In the genomic region with DNA sequence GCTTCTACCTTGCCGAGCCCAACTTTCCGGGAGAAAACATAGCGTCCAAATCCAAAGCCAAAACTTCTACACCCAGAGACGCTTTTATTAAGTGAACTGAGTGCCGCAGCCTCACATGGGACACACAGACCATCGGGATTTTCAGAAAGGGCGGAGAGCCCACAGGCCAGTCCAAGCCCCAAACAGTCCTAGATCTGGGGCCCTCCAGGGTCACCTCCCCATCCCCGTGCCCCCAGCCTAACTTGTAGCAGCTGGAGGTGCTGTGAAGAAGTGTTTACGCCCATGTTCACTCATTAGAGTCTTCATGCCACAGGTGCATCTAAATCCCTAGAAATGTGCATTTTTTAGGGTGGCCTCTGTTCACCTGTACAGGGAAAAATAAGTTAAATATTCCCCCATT, we compare ENCODE assay signal across 18 cellular contexts. TPM values are rescaled to one million over a fixed set of nuclear protein-coding genes. Genes with fewer than 3 reads are reported as not detected.
"Had no signal": no experiment of that assay in that cellular context is flagged by ENCODE, and none has a peak within 500 bp of the region (broad histone marks: within the 10 kb centered on the region; RNA-seq: fewer than 3 reads in every experiment).

No MANE protein-coding gene starts in this region.

- DNase-seq: effector memory CD8-positive, alpha-beta T cell; esophagus squamous epithelium; foreskin fibroblast; head of caudate nucleus; left colon; mammary epithelial cell; naive thymus-derived CD4-positive, alpha-beta T cell; small intestine; stimulated activated CD4-positive, alpha-beta T cell treated with anti-CD3 and anti-CD28 coated beads, Interleukin-12 subunit alpha, Interleukin-12 subunit beta, amount 100 ng/mL, for 4 hours; stimulated activated naive CD8-positive, alpha-beta T cell treated with anti-CD3 and anti-CD28 coated beads, Interleukin-15, Interleukin-2, amounts not matched to agents 100 U/mL and 50 U/mL, for 24 hours; upper lobe of left lung; uterus had no signal

- ATAC-seq: effector memory CD8-positive, alpha-beta T cell; left colon; naive thymus-derived CD4-positive, alpha-beta T cell; right cardiac atrium; stimulated activated naive CD8-positive, alpha-beta T cell treated with anti-CD3 and anti-CD28 coated beads, Interleukin-15, Interleukin-2, amounts not matched to agents 100 U/mL and 50 U/mL, for 24 hours had no signal

- H3K27ac Mint-ChIP-seq: dendritic cell treated with granulocyte-macrophage colony-stimulating factor and Interleukin-4, amounts not matched to agents 40 ng/mL and 50 ng/mL, for 4 days had no signal

- H3K9me3 Mint-ChIP-seq: dendritic cell treated with granulocyte-macrophage colony-stimulating factor and Interleukin-4, amounts not matched to agents 40 ng/mL and 50 ng/mL, for 4 days; effector memory CD8-positive, alpha-beta T cell; naive thymus-derived CD4-positive, alpha-beta T cell had no signal

- H3K4me3 ChIP-seq: esophagus squamous epithelium, hepatocyte, ovary, tibial artery, upper lobe of left lung, uterus had no signal

- H3K27me3 ChIP-seq: esophagus squamous epithelium, hepatocyte, ovary, tibial artery, upper lobe of left lung, uterus had no signal

- H3K36me3 ChIP-seq: uterus had no signal

- H3K4me3 Mint-ChIP-seq: dendritic cell treated with granulocyte-macrophage colony-stimulating factor and Interleukin-4, amounts not matched to agents 40 ng/mL and 50 ng/mL, for 4 days; effector memory CD8-positive, alpha-beta T cell; naive thymus-derived CD4-positive, alpha-beta T cell had no signal

- H3K27me3 Mint-ChIP-seq: dendritic cell treated with granulocyte-macrophage colony-stimulating factor and Interleukin-4, amounts not matched to agents 40 ng/mL and 50 ng/mL, for 4 days; effector memory CD8-positive, alpha-beta T cell; naive thymus-derived CD4-positive, alpha-beta T cell had no signal

RNA-seq across cellular contexts. Expression of a gene that starts 14.1 kb away (rescaled TPM):
- total RNA-seq: epithelial cell of proximal tubule had no signal
